Comparison of ENCODE assay signal across 1 cellular context in the genomic region with DNA sequence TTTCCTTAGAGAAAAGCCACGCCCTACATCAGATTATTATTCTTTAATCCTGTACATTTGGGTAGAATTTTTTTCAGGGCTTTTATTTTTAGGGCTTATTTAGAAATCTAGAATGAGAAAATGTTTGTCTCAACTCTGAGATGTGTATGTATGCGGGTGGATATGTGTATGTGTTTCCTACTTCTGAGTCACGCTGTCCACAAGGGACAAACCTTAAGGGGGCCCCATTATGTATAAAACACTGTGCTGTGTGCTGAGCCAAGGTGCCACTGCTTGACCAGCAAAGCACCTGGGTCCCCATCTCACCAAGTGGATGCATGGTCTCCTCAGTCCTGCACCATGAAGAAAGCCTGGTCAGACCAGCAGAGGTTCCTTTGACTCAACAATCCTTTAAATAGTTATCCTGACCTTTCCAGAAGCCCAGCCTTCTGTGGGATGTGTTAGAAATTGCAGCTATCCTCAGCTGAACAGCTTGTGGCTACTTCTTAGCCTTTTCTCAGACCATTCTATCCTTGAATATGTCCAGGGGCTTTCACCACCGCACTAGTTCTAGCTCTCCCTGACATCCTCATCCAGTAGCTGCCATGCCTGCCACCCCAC.
TF ChIP-seq lines count a peak whose summit lies in the region.

No MANE protein-coding gene starts in this region.

TF ChIP-seq in GM12878, 131 proteins besides CTCF, POLR2A, EP300 and RAD21:
- TF ChIP-seq, protein P1, sequence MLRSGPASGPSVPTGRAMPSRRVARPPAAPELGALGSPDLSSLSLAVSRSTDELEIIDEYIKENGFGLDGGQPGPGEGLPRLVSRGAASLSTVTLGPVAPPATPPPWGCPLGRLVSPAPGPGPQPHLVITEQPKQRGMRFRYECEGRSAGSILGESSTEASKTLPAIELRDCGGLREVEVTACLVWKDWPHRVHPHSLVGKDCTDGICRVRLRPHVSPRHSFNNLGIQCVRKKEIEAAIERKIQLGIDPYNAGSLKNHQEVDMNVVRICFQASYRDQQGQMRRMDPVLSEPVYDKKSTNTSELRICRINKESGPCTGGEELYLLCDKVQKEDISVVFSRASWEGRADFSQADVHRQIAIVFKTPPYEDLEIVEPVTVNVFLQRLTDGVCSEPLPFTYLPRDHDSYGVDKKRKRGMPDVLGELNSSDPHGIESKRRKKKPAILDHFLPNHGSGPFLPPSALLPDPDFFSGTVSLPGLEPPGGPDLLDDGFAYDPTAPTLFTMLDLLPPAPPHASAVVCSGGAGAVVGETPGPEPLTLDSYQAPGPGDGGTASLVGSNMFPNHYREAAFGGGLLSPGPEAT (IDR thresholded peaks at IDR 0.05; ENCODE audit: low read depth), result no peak
- TF ChIP-seq, protein P2, sequence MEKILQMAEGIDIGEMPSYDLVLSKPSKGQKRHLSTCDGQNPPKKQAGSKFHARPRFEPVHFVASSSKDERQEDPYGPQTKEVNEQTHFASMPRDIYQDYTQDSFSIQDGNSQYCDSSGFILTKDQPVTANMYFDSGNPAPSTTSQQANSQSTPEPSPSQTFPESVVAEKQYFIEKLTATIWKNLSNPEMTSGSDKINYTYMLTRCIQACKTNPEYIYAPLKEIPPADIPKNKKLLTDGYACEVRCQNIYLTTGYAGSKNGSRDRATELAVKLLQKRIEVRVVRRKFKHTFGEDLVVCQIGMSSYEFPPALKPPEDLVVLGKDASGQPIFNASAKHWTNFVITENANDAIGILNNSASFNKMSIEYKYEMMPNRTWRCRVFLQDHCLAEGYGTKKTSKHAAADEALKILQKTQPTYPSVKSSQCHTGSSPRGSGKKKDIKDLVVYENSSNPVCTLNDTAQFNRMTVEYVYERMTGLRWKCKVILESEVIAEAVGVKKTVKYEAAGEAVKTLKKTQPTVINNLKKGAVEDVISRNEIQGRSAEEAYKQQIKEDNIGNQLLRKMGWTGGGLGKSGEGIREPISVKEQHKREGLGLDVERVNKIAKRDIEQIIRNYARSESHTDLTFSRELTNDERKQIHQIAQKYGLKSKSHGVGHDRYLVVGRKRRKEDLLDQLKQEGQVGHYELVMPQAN (conservative IDR thresholded peaks at IDR 0.05), result no peak
- TF ChIP-seq ATF7 (IDR thresholded peaks at IDR 0.05; ENCODE audit: low read depth), result no peak
- no peak for TF ChIP-seq CBX5 (IDR thresholded peaks at IDR 0.05; ENCODE audit: low read depth)
- no peak for TF ChIP-seq PAX8 (IDR thresholded peaks at IDR 0.05)
- TF ChIP-seq SREBF2 (IDR thresholded peaks at IDR 0.05; ENCODE audit: low read length), result no peak
- no peak for TF ChIP-seq IKZF2 (IDR thresholded peaks at IDR 0.05)
- TF ChIP-seq MTA3 (IDR thresholded peaks at IDR 0.05; ENCODE audit: borderline replicate concordance, low read length), result no peak
- no peak for TF ChIP-seq KDM1A (IDR thresholded peaks at IDR 0.05; ENCODE audit: borderline replicate concordance)
- no peak for TF ChIP-seq ZBTB11 (CRISPR knock-in tag; IDR thresholded peaks at IDR 0.05)
- TF ChIP-seq HDAC2 (IDR thresholded peaks at IDR 0.05), result no peak
